ENCODE assay signal across 26 cellular contexts in genomic region chr10:103545366-103545765, GRCh38. TPM values are rescaled to one million over a fixed set of nuclear protein-coding genes. Genes with fewer than 3 reads are reported as not detected.
A peak's percentile ranks its signal among the peaks of the same experiment; 100 is the strongest.
DNase-seq lines count a peak whose midpoint lies in the region; ATAC-seq and TF ChIP-seq lines count a peak whose summit lies in the region.
"Had no signal": no experiment of that assay in that cellular context is flagged by ENCODE, and none has a peak within 500 bp of the region (broad histone marks: within the 10 kb centered on the region; RNA-seq: fewer than 3 reads in every experiment).

No MANE protein-coding gene starts in this region.

- H3K9ac ChIP-seq in SK-N-SH, result no peak overlapping the region
- H3K9ac ChIP-seq in Karpas-422 (ENCODE audit: low read length), result no peak overlapping the region; the same call in 1 of the 2 replicates

- no peak for TF ChIP-seq EP300 in SK-N-SH (IDR thresholded peaks at IDR 0.05; ENCODE audit: borderline replicate concordance in 1 of 2, low read depth in 1 of 2, low read length in 1 of 2)

- intact Hi-C loops in spleen (cut with DNase I; ENCODE audit: low total_unique reads), result no loop called here
- intact Hi-C loops in thyroid gland (cut with DNase I), result no loop called here

- H3K27me3 ChIP-seq in SK-N-SH (ENCODE audit: insufficient read depth), result no peaks in the 10 kb centered on the region; the same call in 1 of the 2 replicates
- H3K27me3 ChIP-seq in Karpas-422 (ENCODE audit: low read length), result no peaks in the 10 kb centered on the region
- no peaks in the 10 kb centered on the region for H3K27me3 ChIP-seq in spleen (replicated peaks in 1 of 7)
- H3K27me3 ChIP-seq in thyroid gland, result no peaks in the 10 kb centered on the region
- H3K27me3 ChIP-seq: BE2C, cardiac muscle cell, heart left ventricle, SJCRH30, tibial artery had no signal

- H3K4me1 ChIP-seq in SK-N-SH (ENCODE audit: control insufficient read depth in 1 of 2, insufficient read depth in 2 of 2, low read depth in 1 of 2, low read length in 1 of 2), result peaks cover 8 to 57% of the 10 kb centered on the region in 2 experiments; a peak in 3 of 4 replicates
- peaks cover 85% of the 10 kb centered on the region for H3K4me1 ChIP-seq in Karpas-422 (ENCODE audit: low read length)
- peaks cover 8 to 23% (median 13%) of the 10 kb centered on the region in 6 donors for H3K4me1 ChIP-seq in spleen
- peaks cover 12 to 21% of the 10 kb centered on the region in 2 donors for H3K4me1 ChIP-seq in thyroid gland

- H3K9me2 ChIP-seq in SK-N-SH (no peaks in the 10 kb centered on the region), Karpas-422 (replicated peaks; ENCODE audit: insufficient read depth, low read length) (no peaks in the 10 kb centered on the region)

- TF ChIP-seq RAD21 in SK-N-SH (IDR thresholded peaks at IDR 0.05; ENCODE audit: low read length), result no peak

- no peaks in the 10 kb centered on the region for H3F3A ChIP-seq in SK-N-SH (replicated peaks; ENCODE audit: insufficient read depth)

- H3K36me3 ChIP-seq in SK-N-SH (replicated peaks in 1 of 2; ENCODE audit: control insufficient read depth in 1 of 2, insufficient read depth in 2 of 2, low read length in 1 of 2), result no peaks in the 10 kb centered on the region
- H3K36me3 ChIP-seq in Karpas-422 (ENCODE audit: insufficient read depth, low read length), result no peaks in the 10 kb centered on the region
- no peaks in the 10 kb centered on the region for H3K36me3 ChIP-seq in spleen
- no peaks in the 10 kb centered on the region for H3K36me3 ChIP-seq in thyroid gland
- H3K36me3 ChIP-seq: BE2C, cardiac muscle cell, heart left ventricle, neutrophil, SJCRH30, tibial artery had no signal

- H2AFZ ChIP-seq in SK-N-SH (ENCODE audit: low read depth), result no peak overlapping the region
- no peak overlapping the region for H2AFZ ChIP-seq in Karpas-422 (ENCODE audit: low read length)

- CTCF ChIA-PET in SK-N-SH (lab: Yijun Ruan, JAX), result interaction anchor here (3.4 kb wide), 1 partner anchor 19 kb away, joined by 18 read pairs; no protein-coding TSS in a partner anchor

- TF ChIP-seq CTCF in SK-N-SH (IDR thresholded peaks at IDR 0.05), result no peak
- TF ChIP-seq CTCF in spleen (IDR thresholded peaks at IDR 0.05 in 8 of 11, conservative IDR thresholded peaks at IDR 0.05 in 3 of 11), result no peak
- TF ChIP-seq CTCF in GM13976 (IDR thresholded peaks at IDR 0.05; ENCODE audit: borderline replicate concordance, control extremely low read depth, extremely low read depth, insufficient read depth, missing control alignments), result no peak
- no peak for TF ChIP-seq CTCF in thyroid gland (IDR thresholded peaks at IDR 0.05)

- POLR2A ChIA-PET in SK-N-SH (lab: Yijun Ruan, JAX), result interaction anchor here (1.0 kb wide), 1 partner anchor 10 kb away, joined by 4 read pairs; no protein-coding TSS in a partner anchor

- no peak overlapping the region for H3K27ac ChIP-seq in SK-N-SH (ENCODE audit: low read depth in 2 of 2, low read length in 1 of 2)
- no peak overlapping the region for H3K27ac ChIP-seq in Karpas-422 (ENCODE audit: low read length)
- H3K27ac ChIP-seq in spleen, result no peak overlapping the region
- no peak overlapping the region for H3K27ac ChIP-seq in thyroid gland
- H3K27ac ChIP-seq: A549, cardiac muscle cell, heart left ventricle, neutrophil, SJCRH30, tibial artery had no signal

- H4K20me1 ChIP-seq in SK-N-SH (ENCODE audit: insufficient read depth) (no peaks in the 10 kb centered on the region), Karpas-422 (ENCODE audit: insufficient read depth, low read depth, low read length) (no peaks in the 10 kb centered on the region)

- 86% methylated on average over 1 of the region's 1 CpG for WGBS in SK-N-SH (ENCODE audit: low lambda C conversion rate)
- 88 to 100% (median 100%) methylated on average over 1 of the region's 1 CpG for whole genome bisulfite sequencing in spleen, 5 donors
- WGBS in thyroid gland, 2 donors, result 100% methylated on average over 1 of the region's 1 CpG

- no peaks in the 10 kb centered on the region for H3K9me3 ChIP-seq in SK-N-SH
- H3K9me3 ChIP-seq in Karpas-422 (ENCODE audit: low read length), result no peaks in the 10 kb centered on the region
- H3K9me3 ChIP-seq in spleen, result no peaks in the 10 kb centered on the region
- no peaks in the 10 kb centered on the region for H3K9me3 ChIP-seq in thyroid gland
- H3K9me3 ChIP-seq: A549, BE2C, heart left ventricle, neutrophil, SJCRH30, tibial artery had no signal

- H3K4me3 ChIP-seq in SK-N-SH (ENCODE audit: low read depth in 2 of 2, low read length in 1 of 2), result no peak overlapping the region
- no peak overlapping the region for H3K4me3 ChIP-seq in Karpas-422 (ENCODE audit: low read length)
- H3K4me3 ChIP-seq in spleen, result no peak overlapping the region
- H3K4me3 ChIP-seq in thyroid gland (replicated peaks in 1 of 3), result no peak overlapping the region
- H3K4me3 ChIP-seq: A549, cardiac muscle cell, heart left ventricle, SJCRH30, tibial artery had no signal

- ATAC-seq in SK-N-SH treated with all-trans-retinoic acid at 6 μM for 48 hours, result no peak
- peak; percentile 78 for ATAC-seq in left lobe of liver
- ATAC-seq: A549; esophagus mucosa; heart left ventricle; stimulated activated naive CD8-positive, alpha-beta T cell treated with anti-CD3 and anti-CD28 coated beads, Interleukin-15, Interleukin-2, amounts not matched to agents 100 U/mL and 50 U/mL, for 24 hours had no signal

- H3K79me2 ChIP-seq in SK-N-SH (ENCODE audit: insufficient read depth), result no peaks in the 10 kb centered on the region
- H3K79me2 ChIP-seq in Karpas-422 (ENCODE audit: low read length), result no peaks in the 10 kb centered on the region

- in situ Hi-C loops in GM13976 (cut with MboI; ENCODE audit: low sequenced_read_pairs, unreplicated experiment), result no loop called here

- TF ChIP-seq POLR2A in spleen (IDR thresholded peaks at IDR 0.05), result no peak
- TF ChIP-seq POLR2A in thyroid gland (IDR thresholded peaks at IDR 0.05), result no peak

- H3K4me2 ChIP-seq in SK-N-SH (no peak overlapping the region), Karpas-422 (ENCODE audit: low read depth, low read length, poor library complexity, severe bottlenecking) (peak overlapping the region; percentile 73)
- H3K4me2 ChIP-seq: A549 had no signal

- DNase-seq in SK-N-SH (peak; percentile 2), Karpas-422 (peak; percentile 51), left lobe of liver (ENCODE audit: low spot score) (peak; percentile 75), spleen (peak; percentile 53), GM13976 (ENCODE audit: low spot score) (no peak), thyroid gland (no peak), HCEC 1CT (no peak)
- DNase-seq: activated CD4-positive, alpha-beta T cell treated with anti-CD3 and anti-CD28 coated beads, Interleukin-2, amount 50 U/mL, for 4 hours; activated CD8-positive, alpha-beta memory T cell treated with anti-CD3 and anti-CD28 coated beads, Interleukin-2, amount 50 U/mL, for 48 hours; BE2C; DMS153; foreskin fibroblast; heart left ventricle; mesendoderm; NCI-H1092; NCI-H1694 treated with DMSO at 0.1 percent for 48 hours; NCI-H2227 treated with DMSO at 0.1 percent for 48 hours; SJCRH30; stimulated activated naive CD8-positive, alpha-beta T cell treated with anti-CD3 and anti-CD28 coated beads, Interleukin-15, Interleukin-2, amounts not matched to agents 100 U/mL and 50 U/mL, for 24 hours; T-helper 1 cell had no signal

TF ChIP-seq in SK-N-SH, 30 proteins besides CTCF, POLR2A, EP300 and RAD21 (continues in another document):
- TF ChIP-seq RFX5 (IDR thresholded peaks at IDR 0.05; ENCODE audit: low read length) (no peak), FOXM1 (IDR thresholded peaks at IDR 0.05; ENCODE audit: low read depth) (no peak), CHD2 (IDR thresholded peaks at IDR 0.05; ENCODE audit: low read length, partially characterized antibody) (no peak), RXRA (IDR thresholded peaks at IDR 0.05; ENCODE audit: borderline replicate concordance, low read depth) (no peak), TEAD4 (IDR thresholded peaks at IDR 0.05; ENCODE audit: borderline replicate concordance, insufficient read depth) (no peak), PBX3 (IDR thresholded peaks at IDR 0.05) (no peak)

TF ChIP-seq in SK-N-SH treated with all-trans-retinoic acid at 6 μM for 48 hours, 23 proteins besides CTCF, POLR2A, EP300 and RAD21:
- TF ChIP-seq OSR1 (CRISPR knock-in tag; IDR thresholded peaks at IDR 0.05), result no peak
- TF ChIP-seq GLIS3 (CRISPR knock-in tag; IDR thresholded peaks at IDR 0.05), result no peak
- no peak for TF ChIP-seq SNAI2 (CRISPR knock-in tag; IDR thresholded peaks at IDR 0.05)
- no peak for TF ChIP-seq CSDC2 (CRISPR knock-in tag; IDR thresholded peaks at IDR 0.05)
- TF ChIP-seq, protein P1, sequence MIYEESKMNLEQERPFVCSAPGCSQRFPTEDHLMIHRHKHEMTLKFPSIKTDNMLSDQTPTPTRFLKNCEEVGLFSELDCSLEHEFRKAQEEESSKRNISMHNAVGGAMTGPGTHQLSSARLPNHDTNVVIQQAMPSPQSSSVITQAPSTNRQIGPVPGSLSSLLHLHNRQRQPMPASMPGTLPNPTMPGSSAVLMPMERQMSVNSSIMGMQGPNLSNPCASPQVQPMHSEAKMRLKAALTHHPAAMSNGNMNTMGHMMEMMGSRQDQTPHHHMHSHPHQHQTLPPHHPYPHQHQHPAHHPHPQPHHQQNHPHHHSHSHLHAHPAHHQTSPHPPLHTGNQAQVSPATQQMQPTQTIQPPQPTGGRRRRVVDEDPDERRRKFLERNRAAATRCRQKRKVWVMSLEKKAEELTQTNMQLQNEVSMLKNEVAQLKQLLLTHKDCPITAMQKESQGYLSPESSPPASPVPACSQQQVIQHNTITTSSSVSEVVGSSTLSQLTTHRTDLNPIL (CRISPR knock-in tag; IDR thresholded peaks at IDR 0.05; ENCODE audit: low read depth), result no peak
- TF ChIP-seq RARB (CRISPR knock-in tag; IDR thresholded peaks at IDR 0.05), result no peak
- no peak for TF ChIP-seq ESRRG (CRISPR knock-in tag; IDR thresholded peaks at IDR 0.05)
- no peak for TF ChIP-seq BACH2 (CRISPR knock-in tag; IDR thresholded peaks at IDR 0.05; ENCODE audit: borderline replicate concordance)
TF ChIP-seq in SK-N-SH treated with all-trans-retinoic acid at 6 μM for 48 hours: peak in this region for 0.

RNA-seq across cellular contexts. Expression of gene NEURL1, which starts 51.9 kb away (rescaled TPM):
- polyA plus RNA-seq in SK-N-SH (2012; rRNA removed), result 0.05 and 0.19 TPM in 2 replicates
- polyA plus RNA-seq in SK-N-SH (2012; cell fraction: cytosol; rRNA removed), result 0.04 and 0.05 TPM in 2 replicates
- 0.12 and 0.36 TPM in 2 replicates for polyA plus RNA-seq in SK-N-SH (2012; cell fraction: nucleus; rRNA removed)
- total RNA-seq in Karpas-422 (2014; rRNA removed; shearing (Covaris generic); ENCODE audit: low replicate concordance), result 0.04 TPM in 1 of 2 replicates, not detected in the other
- total RNA-seq in left lobe of liver, result 1.7 TPM
- total RNA-seq in spleen, result 1 to 10 TPM in 6 of 7 donors, under 1 TPM in 1; 0.43 to 3.6 (median 2.4) TPM
- 1 to 10 TPM in 2 of 3 donors, under 1 TPM in 1; 0.76 to 2.9 (median 1.4) TPM for polyA plus RNA-seq in spleen
- total RNA-seq in thyroid gland, result 1 to 10 TPM in 1 of 4 donors, not detected in 3; 1.1 TPM

Comparison
In these comparisons a context has a peak if more than half of its experiments do, and no peak if none do; other contexts are left out.
1. DNase-seq: peak in SK-N-SH (single experiment), Karpas-422 (single experiment), left lobe of liver (single experiment) and spleen (single experiment); none in GM13976 (single experiment), thyroid gland (0 of 2) and HCEC 1CT (single experiment).